13 cellular contexts compared by ENCODE assay signal in the genomic region with DNA sequence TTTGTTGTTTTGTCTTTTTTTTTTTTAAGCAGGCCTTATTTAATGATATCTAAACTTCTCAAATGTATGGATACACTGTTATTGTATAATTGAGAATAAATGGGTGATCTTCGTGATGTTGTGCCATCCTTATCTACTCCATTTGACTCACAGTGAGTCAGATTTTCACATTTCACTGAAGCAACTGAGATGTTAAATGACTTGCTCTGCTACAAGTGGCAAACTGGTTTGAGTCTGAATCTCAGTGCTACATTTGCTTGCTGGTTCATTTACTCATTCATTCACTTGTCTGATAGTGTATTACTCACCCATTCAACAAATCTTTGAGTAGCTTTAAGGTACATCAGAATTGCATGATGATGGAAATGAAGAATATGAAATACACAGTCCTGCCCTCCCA. TPM values are rescaled to one million over a fixed set of nuclear protein-coding genes. Genes with fewer than 3 reads are reported as not detected.
DNase-seq lines count a peak whose midpoint lies in the region; ATAC-seq and TF ChIP-seq lines count a peak whose summit lies in the region.
"Had no signal": no experiment of that assay in that cellular context is flagged by ENCODE, and none has a peak within 500 bp of the region (broad histone marks: within the 10 kb centered on the region; RNA-seq: fewer than 3 reads in every experiment).

No MANE protein-coding gene starts in this region.

- no peaks in the 10 kb centered on the region for H3K9me3 ChIP-seq in neural cell (ENCODE audit: low read length)
- H3K9me3 ChIP-seq: SJSA1, vagina had no signal

- H3K9me3 Mint-ChIP-seq in activated CD4-positive, alpha-beta T cell treated with anti-CD3 and anti-CD28 coated beads for 36 hours (ENCODE audit: low read depth), result no peaks in the 10 kb centered on the region
- no peaks in the 10 kb centered on the region for H3K9me3 Mint-ChIP-seq in activated CD4-positive, alpha-beta T cell treated with anti-CD3 and anti-CD28 coated beads, Interleukin-2, amount 10 ng/mL, durations not matched to agents 7 days and 5 days
- peaks cover 0 to 6% (median 0%) of the 10 kb centered on the region in 5 experiments for H3K9me3 Mint-ChIP-seq in brain

- peaks cover 35% of the 10 kb centered on the region for H3K4me1 Mint-ChIP-seq in activated CD4-positive, alpha-beta T cell treated with anti-CD3 and anti-CD28 coated beads for 36 hours
- H3K4me1 Mint-ChIP-seq in activated CD4-positive, alpha-beta T cell treated with anti-CD3 and anti-CD28 coated beads, Interleukin-2, amount 10 ng/mL, durations not matched to agents 7 days and 5 days, result peaks cover 36% of the 10 kb centered on the region
- peaks cover 57% of the 10 kb centered on the region for H3K4me1 Mint-ChIP-seq in brain

- peak; percentile 18 for DNase-seq in activated CD4-positive, alpha-beta T cell treated with anti-CD3 and anti-CD28 coated beads for 36 hours
- no peak for DNase-seq in activated CD4-positive, alpha-beta T cell treated with anti-CD3 and anti-CD28 coated beads, Interleukin-2, amount 10 ng/mL, durations not matched to agents 7 days and 5 days
- DNase-seq in NAMALWA (ENCODE audit: low spot score), result peak; percentile 1
- DNase-seq: NCI-H1436 treated with DMSO at 0.1 percent for 48 hours had no signal

- H3K27me3 ChIP-seq in neural cell (ENCODE audit: insufficient read depth, low read depth, low read length), result no peaks in the 10 kb centered on the region
- H3K27me3 ChIP-seq: SJSA1, vagina had no signal

- no peak for TF ChIP-seq EP300 in neural cell (conservative IDR thresholded peaks at IDR 0.05; ENCODE audit: poor library complexity, severe bottlenecking)

- no peaks in the 10 kb centered on the region for H3K36me3 ChIP-seq in neural cell (ENCODE audit: insufficient read depth, low read length)

- peak; percentile 83 for ATAC-seq in activated CD4-positive, alpha-beta T cell treated with anti-CD3 and anti-CD28 coated beads for 36 hours
- ATAC-seq in GM18502 (IDR thresholded peaks at IDR 0.05; ENCODE audit: poor library complexity, unreplicated experiment) (no peak), HG02678 (IDR thresholded peaks at IDR 0.05; ENCODE audit: unreplicated experiment) (no peak), GM19324 (IDR thresholded peaks at IDR 0.05; ENCODE audit: low FRiP score, unreplicated experiment) (no peak)

- no peak overlapping the region for H3K27ac ChIP-seq in neural cell (ENCODE audit: low read length)
- H3K27ac ChIP-seq: SJSA1, vagina had no signal

- no peak overlapping the region for H3K9ac ChIP-seq in neural cell (ENCODE audit: low read length)

- H2AFZ ChIP-seq in neural cell (ENCODE audit: low read depth, low read length), result no peak overlapping the region

- intact Hi-C loops in activated CD4-positive, alpha-beta T cell treated with anti-CD3 and anti-CD28 coated beads for 36 hours (cut with DNase I, micrococcal nuclease), result loop anchor here (1.0 to 2.0 kb wide), 2 partner anchors 142 to 143 kb away; no protein-coding TSS in a partner anchor

- H3K27me3 Mint-ChIP-seq in activated CD4-positive, alpha-beta T cell treated with anti-CD3 and anti-CD28 coated beads for 36 hours, result no peaks in the 10 kb centered on the region
- H3K27me3 Mint-ChIP-seq in activated CD4-positive, alpha-beta T cell treated with anti-CD3 and anti-CD28 coated beads, Interleukin-2, amount 10 ng/mL, durations not matched to agents 7 days and 5 days, result no peaks in the 10 kb centered on the region
- peaks cover 9% of the 10 kb centered on the region for H3K27me3 Mint-ChIP-seq in brain

- H3K36me3 Mint-ChIP-seq in activated CD4-positive, alpha-beta T cell treated with anti-CD3 and anti-CD28 coated beads for 36 hours (ENCODE audit: low read depth), result peaks cover 23% of the 10 kb centered on the region
- H3K36me3 Mint-ChIP-seq in activated CD4-positive, alpha-beta T cell treated with anti-CD3 and anti-CD28 coated beads, Interleukin-2, amount 10 ng/mL, durations not matched to agents 7 days and 5 days (ENCODE audit: low read depth), result peaks cover 29% of the 10 kb centered on the region
- H3K36me3 Mint-ChIP-seq in brain, result peaks cover 32% of the 10 kb centered on the region

- peak overlapping the region; percentile 80 for H3K4me2 ChIP-seq in neural cell (ENCODE audit: low read length)

- peak overlapping the region; percentile 97 for H3K4me3 Mint-ChIP-seq in activated CD4-positive, alpha-beta T cell treated with anti-CD3 and anti-CD28 coated beads for 36 hours
- no peak overlapping the region for H3K4me3 Mint-ChIP-seq in activated CD4-positive, alpha-beta T cell treated with anti-CD3 and anti-CD28 coated beads, Interleukin-2, amount 10 ng/mL, durations not matched to agents 7 days and 5 days
- peak overlapping the region; percentile 68 to 97 (median 95) for H3K4me3 Mint-ChIP-seq in brain

- CTCF ChIA-PET in activated CD4-positive, alpha-beta T cell treated with anti-CD3 and anti-CD28 coated beads for 36 hours (lab: Charles Lee), result interaction anchor here (0.9 to 1.0 kb wide), 2 partner anchors 13 to 32 kb away, joined by 3 read pairs; no protein-coding TSS in a partner anchor
- CTCF ChIA-PET in activated CD4-positive, alpha-beta T cell treated with anti-CD3 and anti-CD28 coated beads, Interleukin-2, amount 10 ng/mL, durations not matched to agents 7 days and 5 days (lab: Charles Lee), result no interaction called here

- TF ChIP-seq RAD21 in neural cell (conservative IDR thresholded peaks at IDR 0.05), result no peak

- no peaks in the 10 kb centered on the region for H3F3A ChIP-seq in neural cell (ENCODE audit: insufficient read depth, low read length, poor library complexity, severe bottlenecking)

- peak overlapping the region; percentile 80 for H3K27ac Mint-ChIP-seq in activated CD4-positive, alpha-beta T cell treated with anti-CD3 and anti-CD28 coated beads for 36 hours
- no peak overlapping the region for H3K27ac Mint-ChIP-seq in activated CD4-positive, alpha-beta T cell treated with anti-CD3 and anti-CD28 coated beads, Interleukin-2, amount 10 ng/mL, durations not matched to agents 7 days and 5 days
- peak overlapping the region in 3 of 5 experiments; percentile 14 to 98 (median 70) for H3K27ac Mint-ChIP-seq in brain

- POLR2A ChIA-PET in activated CD4-positive, alpha-beta T cell treated with anti-CD3 and anti-CD28 coated beads for 36 hours (lab: Charles Lee), result interaction anchor here (0.9 to 1.8 kb wide), 2 partner anchors 31 to 132 kb away, joined by 3 to 14 read pairs; partner anchors contain the start of gene ARID4A
- POLR2A ChIA-PET in activated CD4-positive, alpha-beta T cell treated with anti-CD3 and anti-CD28 coated beads, Interleukin-2, amount 10 ng/mL, durations not matched to agents 7 days and 5 days (lab: Charles Lee), result no interaction called here

- no peaks in the 10 kb centered on the region for H3K9me2 ChIP-seq in neural cell (ENCODE audit: insufficient read depth, low read length)

- H3K4me3 ChIP-seq in neural cell (ENCODE audit: low read length), result peak overlapping the region; percentile 92
- H3K4me3 ChIP-seq: SJSA1, vagina had no signal

- no peaks in the 10 kb centered on the region for H4K20me1 ChIP-seq in neural cell (ENCODE audit: insufficient read depth)

- TF ChIP-seq CTCF in brain (conservative IDR thresholded peaks at IDR 0.05) (no peak), neural cell (IDR thresholded peaks at IDR 0.05; ENCODE audit: poor library complexity, severe bottlenecking) (no peak)

- H3K79me2 ChIP-seq in neural cell (replicated peaks; ENCODE audit: insufficient read depth, low read length), result peaks cover 27% of the 10 kb centered on the region

TF ChIP-seq in neural cell, 6 proteins besides CTCF, POLR2A, EP300 and RAD21 (continues in another document):
- TF ChIP-seq REST (IDR thresholded peaks at IDR 0.05; ENCODE audit: borderline replicate concordance), result no peak

RNA-seq across cellular contexts. Expression of gene KIAA0586, which starts 2.6 kb away (rescaled TPM):
- total RNA-seq in activated CD4-positive, alpha-beta T cell treated with anti-CD3 and anti-CD28 coated beads for 36 hours, result 10 to 100 TPM; 32.0 to 38.4 TPM
- total RNA-seq in activated CD4-positive, alpha-beta T cell treated with anti-CD3 and anti-CD28 coated beads, Interleukin-2, amount 10 ng/mL, durations not matched to agents 7 days and 5 days, result 10 to 100 TPM; 29.7 to 31.4 TPM
- polyA plus RNA-seq in brain (ENCODE audit: insufficient read depth, low read depth, low replicate concordance) (10.0 TPM), neural cell (8.0 and 10.3 TPM in 2 replicates)
- 43.6 and 44.8 TPM in 2 replicates for polyA minus RNA-seq in neural cell

RNA-seq across cellular contexts. Expression of gene TIMM9, which starts 2.8 kb away (rescaled TPM):
- 100 to 1,000 TPM in 1 of 2 experiments, 10 to 100 TPM in 1; 72.6 to 109 TPM for total RNA-seq in activated CD4-positive, alpha-beta T cell treated with anti-CD3 and anti-CD28 coated beads for 36 hours
- total RNA-seq in activated CD4-positive, alpha-beta T cell treated with anti-CD3 and anti-CD28 coated beads, Interleukin-2, amount 10 ng/mL, durations not matched to agents 7 days and 5 days, result 10 to 100 TPM; 36.2 to 45.1 TPM
- polyA plus RNA-seq in brain (ENCODE audit: insufficient read depth, low read depth, low replicate concordance) (48.0 TPM), neural cell (48.3 and 51.1 TPM in 2 replicates)
- 24.1 and 34.8 TPM in 2 replicates for polyA minus RNA-seq in neural cell

RNA-seq across cellular contexts. Expression of gene TOMM20L, which starts 34.4 kb away (rescaled TPM):
- total RNA-seq in activated CD4-positive, alpha-beta T cell treated with anti-CD3 and anti-CD28 coated beads for 36 hours, result not detected
- total RNA-seq in activated CD4-positive, alpha-beta T cell treated with anti-CD3 and anti-CD28 coated beads, Interleukin-2, amount 10 ng/mL, durations not matched to agents 7 days and 5 days, result not detected
- polyA plus RNA-seq in brain (ENCODE audit: insufficient read depth, low read depth, low replicate concordance) (not detected), neural cell (not detected in 2 replicates)
- not detected in 2 replicates for polyA minus RNA-seq in neural cell
- total RNA-seq: A673, mesenteric fat pad, SJSA1, vagina had no signal
